In genomic region chr4:40971346-40971745, GRCh38 we compare ENCODE assay signal across 16 cellular contexts.
DNase-seq lines count a peak whose midpoint lies in the region; ATAC-seq and TF ChIP-seq lines count a peak whose summit lies in the region.
"Had no signal": no experiment of that assay in that cellular context is flagged by ENCODE, and none has a peak within 500 bp of the region (broad histone marks: within the 10 kb centered on the region; RNA-seq: fewer than 3 reads in every experiment).

No MANE protein-coding gene starts in this region.

- no peak for TF ChIP-seq RAD21 in neural cell (conservative IDR thresholded peaks at IDR 0.05)

- no peak for TF ChIP-seq CTCF in neural cell (IDR thresholded peaks at IDR 0.05; ENCODE audit: poor library complexity, severe bottlenecking)

- H3K79me2 ChIP-seq in neural cell (replicated peaks; ENCODE audit: insufficient read depth, low read length): no peaks in the 10 kb centered on the region

- no peak overlapping the region for H2AFZ ChIP-seq in neural cell (ENCODE audit: low read depth, low read length)

- H3K27me3 ChIP-seq in neural cell (ENCODE audit: insufficient read depth, low read depth, low read length): no peaks in the 10 kb centered on the region
- H3K27me3 ChIP-seq: BLaER1 treated with 17β-estradiol and CSF1 and Interleukin-3, amounts not matched to agents 10 nM and 100 nM had no signal

- H3K4me2 ChIP-seq in neural cell (ENCODE audit: low read length): no peak overlapping the region
- H3K4me2 ChIP-seq: A549; BLaER1 treated with 17β-estradiol and CSF1 and Interleukin-3, amounts not matched to agents 10 nM and 100 nM had no signal

- no peaks in the 10 kb centered on the region for H3F3A ChIP-seq in neural cell (ENCODE audit: insufficient read depth, low read length, poor library complexity, severe bottlenecking)

- ATAC-seq in GM18511 (IDR thresholded peaks at IDR 0.05; ENCODE audit: unreplicated experiment): no peak
- ATAC-seq: A549; CD8-positive, alpha-beta T cell had no signal

- peak overlapping the region; percentile 77 for H3K27ac ChIP-seq in neural cell (ENCODE audit: low read length)
- H3K27ac ChIP-seq: 22Rv1; A549; BLaER1 treated with 17β-estradiol and CSF1 and Interleukin-3, amounts not matched to agents 10 nM and 100 nM; C4-2B had no signal

- H3K9me2 ChIP-seq in neural cell (ENCODE audit: insufficient read depth, low read length): no peaks in the 10 kb centered on the region

- DNase-seq in OCI-M1 (lab: John Stamatoyannopoulos, UW): peak; percentile 64
- peak; percentile 62 for DNase-seq in amniotic epithelial cell (ENCODE audit: low read depth)
- no peak for DNase-seq in NCI-H1417 treated with DMSO at 0.1 percent for 48 hours (lab: John Stamatoyannopoulos, UW)
- DNase-seq: AML-193; Caco-2; Calu3; CD4-positive, alpha-beta T cell; CD8-positive, alpha-beta T cell; DMS79 treated with DMSO at 0.1 percent for 48 hours; GF-D8 had no signal

- peak overlapping the region; percentile 17 for H3K9ac ChIP-seq in neural cell (ENCODE audit: low read length)
- H3K9ac ChIP-seq: BLaER1 treated with 17β-estradiol and CSF1 and Interleukin-3, amounts not matched to agents 10 nM and 100 nM had no signal

- H3K36me3 ChIP-seq in neural cell (ENCODE audit: insufficient read depth, low read length): no peaks in the 10 kb centered on the region

- H3K4me3 ChIP-seq in neural cell (ENCODE audit: low read length): peak overlapping the region; percentile 50
- H3K4me3 ChIP-seq: A549; BLaER1 treated with 17β-estradiol and CSF1 and Interleukin-3, amounts not matched to agents 10 nM and 100 nM had no signal

- no peak for TF ChIP-seq EP300 in neural cell (conservative IDR thresholded peaks at IDR 0.05; ENCODE audit: poor library complexity, severe bottlenecking)

- no peaks in the 10 kb centered on the region for H4K20me1 ChIP-seq in neural cell (ENCODE audit: insufficient read depth)
- H4K20me1 ChIP-seq: BLaER1 treated with 17β-estradiol and CSF1 and Interleukin-3, amounts not matched to agents 10 nM and 100 nM had no signal

- H3K9me3 ChIP-seq in neural cell (ENCODE audit: low read length): no peaks in the 10 kb centered on the region
- H3K9me3 ChIP-seq: A549, Caco-2 had no signal

TF ChIP-seq in neural cell, 6 proteins besides CTCF, POLR2A, EP300 and RAD21:
- TF ChIP-seq TAF1 (IDR thresholded peaks at IDR 0.05; ENCODE audit: low read depth): no peak
- TF ChIP-seq EZH2 (IDR thresholded peaks at IDR 0.05; ENCODE audit: borderline replicate concordance, insufficient read depth, low read length, poor library complexity, severe bottlenecking): no peak
- TF ChIP-seq POLR2AphosphoS5 (IDR thresholded peaks at IDR 0.05): no peak
- no peak for TF ChIP-seq MXI1 (conservative IDR thresholded peaks at IDR 0.05; ENCODE audit: poor library complexity, severe bottlenecking)
- TF ChIP-seq REST (IDR thresholded peaks at IDR 0.05; ENCODE audit: borderline replicate concordance): peak; percentile 63
